19 cellular contexts compared by ENCODE assay signal in genomic region chr11:64757549-64758329, GRCh38. TPM values are rescaled to one million over a fixed set of nuclear protein-coding genes. Genes with fewer than 3 reads are reported as not detected.
DNase-seq lines count a peak whose midpoint lies in the region; ATAC-seq and TF ChIP-seq lines count a peak whose summit lies in the region.
"Had no signal": no experiment of that assay in that cellular context is flagged by ENCODE, and none has a peak within 500 bp of the region (broad histone marks: within the 10 kb centered on the region; RNA-seq: fewer than 3 reads in every experiment).

No MANE protein-coding gene starts in this region.

- ATAC-seq in activated CD8-positive, alpha-beta T cell treated with anti-CD3 and anti-CD28 coated beads, Interleukin-2, amount 10 ng/mL, durations not matched to agents 7 days and 5 days, result no peak
- ATAC-seq in activated CD8-positive, alpha-beta T cell treated with anti-CD3 and anti-CD28 coated beads for 36 hours, result no peak
- no peak for ATAC-seq in left cardiac atrium
- ATAC-seq in sciatic nerve, result no peak
- no peak for ATAC-seq in HG03565 (IDR thresholded peaks at IDR 0.05; ENCODE audit: unreplicated experiment)
- ATAC-seq in GM19351 (IDR thresholded peaks at IDR 0.05; ENCODE audit: unreplicated experiment), result no peak
- no peak for ATAC-seq in HG03045 (IDR thresholded peaks at IDR 0.05; ENCODE audit: unreplicated experiment)
- ATAC-seq: foreskin keratinocyte, Panc1 had no signal

- CTCF ChIA-PET in activated CD8-positive, alpha-beta T cell treated with anti-CD3 and anti-CD28 coated beads, Interleukin-2, amount 10 ng/mL, durations not matched to agents 7 days and 5 days (lab: Charles Lee), result interaction anchor here (1.3 to 2.3 kb wide), 2 partner anchors 10 kb away, joined by 6 read pairs; no protein-coding TSS in a partner anchor
- CTCF ChIA-PET in activated CD8-positive, alpha-beta T cell treated with anti-CD3 and anti-CD28 coated beads for 36 hours (lab: Charles Lee), result interaction anchor here (1.9 kb wide), 1 partner anchor 11 kb away, joined by 7 read pairs; no protein-coding TSS in a partner anchor

- no peak for TF ChIP-seq CTCF in activated CD8-positive, alpha-beta T cell treated with anti-CD3 and anti-CD28 coated beads for 36 hours (IDR thresholded peaks at IDR 0.05)

- POLR2A ChIA-PET in activated CD8-positive, alpha-beta T cell treated with anti-CD3 and anti-CD28 coated beads, Interleukin-2, amount 10 ng/mL, durations not matched to agents 7 days and 5 days (lab: Charles Lee), result interaction anchor here (0.7 to 1.6 kb wide), 3 partner anchors 10 to 13 kb away, joined by 3 to 4 read pairs (median 4); no protein-coding TSS in a partner anchor
- POLR2A ChIA-PET in activated CD8-positive, alpha-beta T cell treated with anti-CD3 and anti-CD28 coated beads for 36 hours (lab: Charles Lee), result interaction anchor here (12.3 to 24.1 kb wide), 2 partner anchors 10 to 16 kb away, joined by 308 to 331 read pairs; partner anchors contain the start of genes RASGRP2 and SF1

- no peak overlapping the region for H3K4me3 ChIP-seq in NT2/D1 (ENCODE audit: insufficient read length, low read depth)
- H3K4me3 ChIP-seq: colonic mucosa had no signal

- H3K36me3 ChIP-seq in NT2/D1 (ENCODE audit: insufficient read depth, insufficient read length, low read length), result peaks cover 8% of the 10 kb centered on the region
- H3K36me3 ChIP-seq: colonic mucosa had no signal

- H3K36me3 Mint-ChIP-seq in activated CD8-positive, alpha-beta T cell treated with anti-CD3 and anti-CD28 coated beads, Interleukin-2, amount 10 ng/mL, durations not matched to agents 7 days and 5 days (ENCODE audit: low read depth), result peaks cover 18% of the 10 kb centered on the region
- H3K36me3 Mint-ChIP-seq in activated CD8-positive, alpha-beta T cell treated with anti-CD3 and anti-CD28 coated beads for 36 hours (ENCODE audit: low read depth), result peaks cover 7% of the 10 kb centered on the region

- H3K9me3 Mint-ChIP-seq in activated CD8-positive, alpha-beta T cell treated with anti-CD3 and anti-CD28 coated beads, Interleukin-2, amount 10 ng/mL, durations not matched to agents 7 days and 5 days (ENCODE audit: insufficient read depth), result no peaks in the 10 kb centered on the region
- no peaks in the 10 kb centered on the region for H3K9me3 Mint-ChIP-seq in activated CD8-positive, alpha-beta T cell treated with anti-CD3 and anti-CD28 coated beads for 36 hours
- H3K9me3 Mint-ChIP-seq: activated T-helper 1 cell treated with anti-CD3 and anti-CD28 coated beads, Interleukin-12 subunit alpha, Interleukin-12 subunit beta, Interleukin-2, Interleukin-4 antibody, amounts not matched to agents 30 ng/mL and 10 ng/mL and 1 ng/mL, durations not matched to agents 14 hours and 24 hours and 36 hours; CD14-positive monocyte had no signal

- peaks cover 35% of the 10 kb centered on the region for H3K4me1 Mint-ChIP-seq in activated CD8-positive, alpha-beta T cell treated with anti-CD3 and anti-CD28 coated beads, Interleukin-2, amount 10 ng/mL, durations not matched to agents 7 days and 5 days (ENCODE audit: low read depth)
- peaks cover 25% of the 10 kb centered on the region for H3K4me1 Mint-ChIP-seq in activated CD8-positive, alpha-beta T cell treated with anti-CD3 and anti-CD28 coated beads for 36 hours (ENCODE audit: low read depth)

- no peaks in the 10 kb centered on the region for H3K27me3 Mint-ChIP-seq in activated CD8-positive, alpha-beta T cell treated with anti-CD3 and anti-CD28 coated beads, Interleukin-2, amount 10 ng/mL, durations not matched to agents 7 days and 5 days (ENCODE audit: low read depth)
- H3K27me3 Mint-ChIP-seq in activated CD8-positive, alpha-beta T cell treated with anti-CD3 and anti-CD28 coated beads for 36 hours, result no peaks in the 10 kb centered on the region

- H3K4me1 ChIP-seq in NT2/D1 (ENCODE audit: insufficient read depth, insufficient read length), result peaks cover 34% of the 10 kb centered on the region
- H3K4me1 ChIP-seq: colonic mucosa had no signal

- H3K4me3 Mint-ChIP-seq in activated CD8-positive, alpha-beta T cell treated with anti-CD3 and anti-CD28 coated beads, Interleukin-2, amount 10 ng/mL, durations not matched to agents 7 days and 5 days, result no peak overlapping the region
- no peak overlapping the region for H3K4me3 Mint-ChIP-seq in activated CD8-positive, alpha-beta T cell treated with anti-CD3 and anti-CD28 coated beads for 36 hours
- H3K4me3 Mint-ChIP-seq: activated T-helper 1 cell treated with anti-CD3 and anti-CD28 coated beads, Interleukin-12 subunit alpha, Interleukin-12 subunit beta, Interleukin-2, Interleukin-4 antibody, amounts not matched to agents 30 ng/mL and 10 ng/mL and 1 ng/mL, durations not matched to agents 14 hours and 24 hours and 36 hours; CD14-positive monocyte had no signal

- intact Hi-C loops in activated CD8-positive, alpha-beta T cell treated with anti-CD3 and anti-CD28 coated beads for 36 hours (cut with micrococcal nuclease), result no loop called here
- intact Hi-C loops in left cardiac atrium (cut with DNase I), result no loop called here
- intact Hi-C loops in sciatic nerve (cut with DNase I), result no loop called here

- H3K27me3 ChIP-seq in NT2/D1 (ENCODE audit: insufficient read depth, insufficient read length), result no peaks in the 10 kb centered on the region
- H3K27me3 ChIP-seq: colonic mucosa, foreskin keratinocyte had no signal

- H3K9me3 ChIP-seq in NT2/D1 (ENCODE audit: insufficient read depth, low read length), result no peaks in the 10 kb centered on the region
- H3K9me3 ChIP-seq: colonic mucosa had no signal

- no peak for DNase-seq in activated CD8-positive, alpha-beta T cell treated with anti-CD3 and anti-CD28 coated beads, Interleukin-2, amount 10 ng/mL, durations not matched to agents 7 days and 5 days
- DNase-seq in activated CD8-positive, alpha-beta T cell treated with anti-CD3 and anti-CD28 coated beads for 36 hours, result no peak
- DNase-seq in NT2/D1 (ENCODE audit: low read depth, low spot score) (no peak), left cardiac atrium (peak; percentile 19), sciatic nerve (ENCODE audit: low spot score) (peak; percentile 53)
- DNase-seq: activated CD4-positive, alpha-beta T cell treated with anti-CD3 and anti-CD28 coated beads, Interleukin-2, amount 50 U/mL, for 48 hours; colonic mucosa; DMS79; foreskin keratinocyte; NCI-H1436 treated with DMSO at 0.1 percent for 48 hours; stimulated activated naive CD4-positive, alpha-beta T cell treated with Interleukin-2 at 50 U/mL for 16 hours had no signal

- peak overlapping the region; percentile 17 for H3K9ac ChIP-seq in NT2/D1 (ENCODE audit: insufficient read length, low read depth)

- peak overlapping the region; percentile 26 for H3K27ac Mint-ChIP-seq in activated CD8-positive, alpha-beta T cell treated with anti-CD3 and anti-CD28 coated beads, Interleukin-2, amount 10 ng/mL, durations not matched to agents 7 days and 5 days
- H3K27ac Mint-ChIP-seq in activated CD8-positive, alpha-beta T cell treated with anti-CD3 and anti-CD28 coated beads for 36 hours, result no peak overlapping the region
- H3K27ac Mint-ChIP-seq: activated T-helper 1 cell treated with anti-CD3 and anti-CD28 coated beads, Interleukin-12 subunit alpha, Interleukin-12 subunit beta, Interleukin-2, Interleukin-4 antibody, amounts not matched to agents 30 ng/mL and 10 ng/mL and 1 ng/mL, durations not matched to agents 14 hours and 24 hours and 36 hours had no signal

RNA-seq across cellular contexts. Expression of gene PYGM, which starts 2.0 kb away (rescaled TPM):
- 1 to 10 TPM; 2.9 to 4.7 TPM for total RNA-seq in activated CD8-positive, alpha-beta T cell treated with anti-CD3 and anti-CD28 coated beads, Interleukin-2, amount 10 ng/mL, durations not matched to agents 7 days and 5 days
- 1 to 10 TPM; 1.2 to 3.3 TPM for total RNA-seq in activated CD8-positive, alpha-beta T cell treated with anti-CD3 and anti-CD28 coated beads for 36 hours
- total RNA-seq in left cardiac atrium (10 to 100 TPM; 31.3 to 48.6 TPM), sciatic nerve (8.1 TPM)

RNA-seq across cellular contexts. Expression of gene RASGRP2, which starts 13.8 kb away (rescaled TPM):
- total RNA-seq in activated CD8-positive, alpha-beta T cell treated with anti-CD3 and anti-CD28 coated beads, Interleukin-2, amount 10 ng/mL, durations not matched to agents 7 days and 5 days, result 100 to 1,000 TPM; 101 to 115 TPM
- total RNA-seq in activated CD8-positive, alpha-beta T cell treated with anti-CD3 and anti-CD28 coated beads for 36 hours, result 1 to 10 TPM; 7.8 to 8.2 TPM
- total RNA-seq in left cardiac atrium (10 to 100 TPM; 25.3 to 37.1 TPM), sciatic nerve (39.7 TPM)
- total RNA-seq: HT1080 had no signal

RNA-seq across cellular contexts. Expression of gene SF1, which starts 20.6 kb away (rescaled TPM):
- total RNA-seq in activated CD8-positive, alpha-beta T cell treated with anti-CD3 and anti-CD28 coated beads, Interleukin-2, amount 10 ng/mL, durations not matched to agents 7 days and 5 days, result 100 to 1,000 TPM; 421 to 423 TPM
- 100 to 1,000 TPM; 325 to 342 TPM for total RNA-seq in activated CD8-positive, alpha-beta T cell treated with anti-CD3 and anti-CD28 coated beads for 36 hours
- total RNA-seq in left cardiac atrium, result 100 to 1,000 TPM; 154 to 208 TPM
- total RNA-seq in sciatic nerve, result 366 TPM

RNA-seq across cellular contexts. Expression of gene NRXN2, which starts 34.7 kb away (rescaled TPM):
- total RNA-seq in activated CD8-positive, alpha-beta T cell treated with anti-CD3 and anti-CD28 coated beads, Interleukin-2, amount 10 ng/mL, durations not matched to agents 7 days and 5 days, result under 1 TPM; 0.13 to 0.34 TPM
- total RNA-seq in activated CD8-positive, alpha-beta T cell treated with anti-CD3 and anti-CD28 coated beads for 36 hours, result under 1 TPM; 0.07 to 0.22 TPM
- total RNA-seq in left cardiac atrium, result 1 to 10 TPM; 3.9 to 4.0 TPM
- 13.7 TPM for total RNA-seq in sciatic nerve
- total RNA-seq: endothelial cell of umbilical vein, foreskin keratinocyte had no signal

RNA-seq across cellular contexts. Expression of gene MAP4K2, which starts 45.3 kb away (rescaled TPM):
- 10 to 100 TPM; 84.2 to 90.2 TPM for total RNA-seq in activated CD8-positive, alpha-beta T cell treated with anti-CD3 and anti-CD28 coated beads, Interleukin-2, amount 10 ng/mL, durations not matched to agents 7 days and 5 days
- total RNA-seq in activated CD8-positive, alpha-beta T cell treated with anti-CD3 and anti-CD28 coated beads for 36 hours, result 10 to 100 TPM; 56.4 to 58.0 TPM
- total RNA-seq in left cardiac atrium, result 10 to 100 TPM in 1 of 2 donors, 1 to 10 TPM in 1; 10.0 to 10.4 TPM
- 18.0 TPM for total RNA-seq in sciatic nerve

Comparison
In these comparisons a context has a peak if more than half of its experiments do, and no peak if none do; other contexts are left out.
1. DNase-seq: peak in left cardiac atrium (single experiment) and sciatic nerve (single experiment); none in activated CD8-positive, alpha-beta T cell treated with anti-CD3 and anti-CD28 coated beads, Interleukin-2, amount 10 ng/mL, durations not matched to agents 7 days and 5 days (single experiment), activated CD8-positive, alpha-beta T cell treated with anti-CD3 and anti-CD28 coated beads for 36 hours (single experiment) and NT2/D1 (single experiment).